13 cellular contexts compared by ENCODE assay signal in genomic region chrX:13697440-13697839, GRCh38. TPM values are rescaled to one million over a fixed set of nuclear protein-coding genes. Genes with fewer than 3 reads are reported as not detected.
A peak's percentile ranks its signal among the peaks of the same experiment; 100 is the strongest.
DNase-seq lines count a peak whose midpoint lies in the region; ATAC-seq and TF ChIP-seq lines count a peak whose summit lies in the region.
"Had no signal": no experiment of that assay in that cellular context is flagged by ENCODE, and none has a peak within 500 bp of the region (broad histone marks: within the 10 kb centered on the region; RNA-seq: fewer than 3 reads in every experiment).

No MANE protein-coding gene starts in this region.

- peak overlapping the region; percentile 70 for H3K4me2 ChIP-seq in OCI-LY7 (ENCODE audit: low read length)
- H3K4me2 ChIP-seq: A549 had no signal

- H3K4me3 ChIP-seq in OCI-LY7 (ENCODE audit: low read depth, low read length, poor library complexity, severe bottlenecking) (no peak overlapping the region), upper lobe of right lung (no peak overlapping the region)
- H3K4me3 ChIP-seq: A549, skin epidermis, upper lobe of left lung had no signal

- H3K27ac Mint-ChIP-seq in activated T-cell treated with anti-CD3 and anti-CD28 coated beads, Interleukin-2, amount 50 U/mL, for 72 hours: peak overlapping the region; percentile 67

- intact Hi-C loops in OCI-LY7 (cut with micrococcal nuclease; ENCODE audit: unreplicated experiment): loop anchor here (5.0 kb wide), 1 partner anchor 35 kb away; the partner anchor contains the start of genes OFD1 and TRAPPC2
- intact Hi-C loops in upper lobe of right lung (cut with DNase I): no loop called here

- H3K9me3 ChIP-seq in OCI-LY7 (ENCODE audit: low read length): no peaks in the 10 kb centered on the region
- H3K9me3 ChIP-seq in upper lobe of right lung: no peaks in the 10 kb centered on the region
- H3K9me3 ChIP-seq: A549, upper lobe of left lung had no signal

- H3K4me1 ChIP-seq in OCI-LY7 (ENCODE audit: insufficient read depth, low read length, poor library complexity, severe bottlenecking) (peaks cover 62% of the 10 kb centered on the region), upper lobe of right lung (peaks cover 19% of the 10 kb centered on the region)

- CTCF ChIA-PET in OCI-LY7 (lab: Charles Lee; ENCODE audit: unreplicated experiment): no interaction called here

- no peak for DNase-seq in activated T-cell treated with anti-CD3 and anti-CD28 coated beads, Interleukin-2, amount 50 U/mL, for 72 hours
- no peak for DNase-seq in activated T-cell treated with anti-CD3 and anti-CD28 coated beads, Interleukin-2, amount 50 U/mL, for 1 hour
- DNase-seq in OCI-LY7 (ENCODE audit: low spot score) (peak; percentile 16), upper lobe of right lung (no peak), hippocampal formation (lab: John Stamatoyannopoulos, UW) (no peak), NCI-H2196 treated with DMSO at 0.1 percent for 48 hours (lab: John Stamatoyannopoulos, UW; ENCODE audit: unreplicated experiment) (no peak), dedifferentiated amniotic fluid mesenchymal stem cell (ENCODE audit: extremely low spot score) (no peak)
- DNase-seq: effector CD8-positive, alpha-beta T cell; IMR-90; upper lobe of left lung had no signal

- peaks cover 22% of the 10 kb centered on the region; the same call in 1 of the 2 replicates for H4K20me1 ChIP-seq in OCI-LY7 (ENCODE audit: insufficient read depth, low read length)

- H2AFZ ChIP-seq in OCI-LY7 (ENCODE audit: low read length): no peak overlapping the region

- POLR2A ChIA-PET in OCI-LY7 (lab: Charles Lee): interaction anchor here (0.9 to 5.1 kb wide), 5 partner anchors 10 to 38 kb away, joined by 3 to 43 read pairs (median 4); partner anchors contain the start of genes OFD1, RAB9A and TRAPPC2

- H3K27me3 Mint-ChIP-seq in activated T-cell treated with anti-CD3 and anti-CD28 coated beads, Interleukin-2, amount 50 U/mL, for 72 hours (ENCODE audit: low read depth): peaks cover 26% of the 10 kb centered on the region

- H3K27me3 ChIP-seq in upper lobe of right lung: no peaks in the 10 kb centered on the region
- H3K27me3 ChIP-seq: upper lobe of left lung had no signal

- no peaks in the 10 kb centered on the region for H3K9me3 Mint-ChIP-seq in activated T-cell treated with anti-CD3 and anti-CD28 coated beads, Interleukin-2, amount 50 U/mL, for 72 hours

- no TSS peak for BruUV-seq in OCI-LY7 (replicated peaks; lab: Mats Ljungman, UMichigan)

- H3K36me3 Mint-ChIP-seq in activated T-cell treated with anti-CD3 and anti-CD28 coated beads, Interleukin-2, amount 50 U/mL, for 72 hours (ENCODE audit: insufficient read depth in 2 of 2): peaks cover 12 to 24% of the 10 kb centered on the region in 2 donors

- peak overlapping the region in 1 of 2 donors; percentile 55 for H3K4me3 Mint-ChIP-seq in activated T-cell treated with anti-CD3 and anti-CD28 coated beads, Interleukin-2, amount 50 U/mL, for 72 hours

- H3K4me1 Mint-ChIP-seq in activated T-cell treated with anti-CD3 and anti-CD28 coated beads, Interleukin-2, amount 50 U/mL, for 72 hours (ENCODE audit: low read depth): peaks cover 58% of the 10 kb centered on the region

- peaks cover 89% of the 10 kb centered on the region for H3K79me2 ChIP-seq in OCI-LY7 (ENCODE audit: insufficient read depth, low read depth, low read length)

- H3K27ac ChIP-seq in OCI-LY7 (ENCODE audit: low read depth, low read length, poor library complexity, severe bottlenecking) (peak overlapping the region; percentile 32), upper lobe of right lung (no peak overlapping the region)
- H3K27ac ChIP-seq: A549, skin epidermis had no signal

- TF ChIP-seq CTCF in OCI-LY7 (conservative IDR thresholded peaks at IDR 0.05; ENCODE audit: low read length): no peak
- no peak for TF ChIP-seq CTCF in upper lobe of right lung (IDR thresholded peaks at IDR 0.05)

- H3K9me2 ChIP-seq in OCI-LY7 (ENCODE audit: insufficient read depth, low read length): no peaks in the 10 kb centered on the region

- peak in 1 of 2 donors; percentile 32 for ATAC-seq in activated T-cell treated with anti-CD3 and anti-CD28 coated beads, Interleukin-2, amount 50 U/mL, for 72 hours (replicated peaks in 1 of 2)
- ATAC-seq in HG02981 (IDR thresholded peaks at IDR 0.05; ENCODE audit: unreplicated experiment): peak; percentile 62
- peak; percentile 37 for ATAC-seq in upper lobe of right lung
- ATAC-seq: A549 had no signal

- no peaks in the 10 kb centered on the region; the same call in 1 of the 2 replicates for H3K36me3 ChIP-seq in OCI-LY7 (ENCODE audit: insufficient read depth, low read length)
- H3K36me3 ChIP-seq in upper lobe of right lung: no peaks in the 10 kb centered on the region
- H3K36me3 ChIP-seq: upper lobe of left lung had no signal

RNA-seq across cellular contexts. Expression of gene RAB9A, which starts 8.5 kb away (rescaled TPM):
- 10 to 100 TPM; 56.0 to 71.6 TPM for total RNA-seq in activated T-cell treated with anti-CD3 and anti-CD28 coated beads, Interleukin-2, amount 50 U/mL, for 72 hours
- 11.2 and 14.1 TPM in 2 replicates for total RNA-seq in OCI-LY7 (2014; rRNA removed; shearing (Covaris generic))
- total RNA-seq in OCI-LY7 (2022) (9.4 and 11.7 TPM in 2 replicates), upper lobe of right lung (31.7 TPM)

RNA-seq across cellular contexts. Expression of gene TRAPPC2, which starts 37.0 kb away (rescaled TPM):
- 10 to 100 TPM; 21.8 to 26.2 TPM for total RNA-seq in activated T-cell treated with anti-CD3 and anti-CD28 coated beads, Interleukin-2, amount 50 U/mL, for 72 hours
- total RNA-seq in OCI-LY7 (2014; rRNA removed; shearing (Covaris generic)): 16.4 and 22.2 TPM in 2 replicates
- total RNA-seq in OCI-LY7 (2022) (27.0 and 32.3 TPM in 2 replicates), upper lobe of right lung (16.6 TPM)

RNA-seq across cellular contexts. Expression of gene OFD1, which starts 37.1 kb away (rescaled TPM):
- 10 to 100 TPM; 63.7 to 66.7 TPM for total RNA-seq in activated T-cell treated with anti-CD3 and anti-CD28 coated beads, Interleukin-2, amount 50 U/mL, for 72 hours
- total RNA-seq in OCI-LY7 (2014; rRNA removed; shearing (Covaris generic)): 60.7 and 71.0 TPM in 2 replicates
- total RNA-seq in OCI-LY7 (2022) (64.7 and 69.8 TPM in 2 replicates), upper lobe of right lung (36.5 TPM)

RNA-seq across cellular contexts. Expression of gene TCEANC, which starts 44.5 kb away (rescaled TPM):
- total RNA-seq in activated T-cell treated with anti-CD3 and anti-CD28 coated beads, Interleukin-2, amount 50 U/mL, for 72 hours: 1 to 10 TPM; 4.4 to 4.6 TPM
- 4.5 and 6.0 TPM in 2 replicates for total RNA-seq in OCI-LY7 (2014; rRNA removed; shearing (Covaris generic))
- total RNA-seq in OCI-LY7 (2022): 4.0 and 4.8 TPM in 2 replicates
- total RNA-seq in upper lobe of right lung: 6.4 TPM
